ENCODE assay signal across 16 cellular contexts in the genomic region with DNA sequence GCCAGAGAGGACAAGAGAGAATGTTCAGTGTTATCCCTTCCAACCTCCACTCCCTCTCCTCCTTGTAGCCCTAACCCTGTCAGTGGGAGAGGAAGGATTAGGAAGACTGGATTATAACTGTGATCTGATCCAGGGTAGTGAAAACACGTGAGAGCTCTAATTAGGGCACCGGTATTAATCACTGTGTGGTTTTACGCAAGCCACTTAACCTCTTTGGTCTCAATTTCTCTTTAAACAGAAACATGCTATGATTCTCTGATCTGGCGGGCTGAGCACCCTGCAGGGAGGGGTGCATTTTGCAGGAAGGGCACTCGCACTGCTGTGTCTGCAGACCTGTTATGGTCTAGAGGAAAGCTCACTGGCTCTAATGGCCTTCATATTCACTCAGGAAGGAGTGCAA. TPM values are rescaled to one million over a fixed set of nuclear protein-coding genes. Genes with fewer than 3 reads are reported as not detected.
DNase-seq lines count a peak whose midpoint lies in the region; ATAC-seq and TF ChIP-seq lines count a peak whose summit lies in the region.
"Had no signal": no experiment of that assay in that cellular context is flagged by ENCODE, and none has a peak within 500 bp of the region (broad histone marks: within the 10 kb centered on the region; RNA-seq: fewer than 3 reads in every experiment).

No MANE protein-coding gene starts in this region.

- WGBS in H9 (ENCODE audit: extremely low coverage, insufficient read length, low lambda C conversion rate), result no CpG with 5 or more reads among the region's 5 CpGs

- no peak overlapping the region for H3K4me3 ChIP-seq in BLaER1

- H3K4ac ChIP-seq in H9 (ENCODE audit: low read depth, low read length), result no peak overlapping the region

- H4K8ac ChIP-seq in H9 (replicated peaks; ENCODE audit: insufficient read length, low read depth, low read length), result no peak overlapping the region

- no peak overlapping the region for H3K18ac ChIP-seq in H9 (ENCODE audit: insufficient read length, low read depth, low read length)

- no peaks in the 10 kb centered on the region for H3K23me2 ChIP-seq in H9 (ENCODE audit: insufficient read length, low read depth, low read length, poor library complexity, severe bottlenecking)

- H3K27me3 Mint-ChIP-seq in H9 (ENCODE audit: low read depth), result no peaks in the 10 kb centered on the region
- H3K27me3 Mint-ChIP-seq in activated T-helper 17 cell treated with anti-CD3 and anti-CD28 coated beads, Interleukin-2, amount 50 U/mL, for 72 hours, result no peaks in the 10 kb centered on the region
- peaks cover 4% of the 10 kb centered on the region for H3K27me3 Mint-ChIP-seq in neural crest cell (ENCODE audit: low read depth)

- H4K20me1 ChIP-seq in BLaER1, result no peaks in the 10 kb centered on the region
- H4K20me1 ChIP-seq in H9 (ENCODE audit: control insufficient read depth, insufficient read depth, insufficient read length), result no peaks in the 10 kb centered on the region

- no peaks in the 10 kb centered on the region for H3K79me1 ChIP-seq in H9 (ENCODE audit: insufficient read depth, low read depth, low read length, poor library complexity, severe bottlenecking)

- H3K9me3 Mint-ChIP-seq in H9 (no peaks in the 10 kb centered on the region; a peak in 1 of 5 replicates), neural crest cell (no peaks in the 10 kb centered on the region)
- no peaks in the 10 kb centered on the region for H3K9me3 Mint-ChIP-seq in activated T-helper 17 cell treated with anti-CD3 and anti-CD28 coated beads, Interleukin-2, amount 50 U/mL, for 72 hours

- no peak for TF ChIP-seq CTCF in H9 (conservative IDR thresholded peaks at IDR 0.05)
- no peak for TF ChIP-seq CTCF in neural crest cell (conservative IDR thresholded peaks at IDR 0.05)

- H3K36me3 ChIP-seq in BLaER1, result peaks cover 42% of the 10 kb centered on the region

- no peak overlapping the region for H3K14ac ChIP-seq in H9 (ENCODE audit: insufficient read depth, low read length)

- peaks cover 50 to 82% (median 70%) of the 10 kb centered on the region in 3 experiments for H3K36me3 Mint-ChIP-seq in H9 (ENCODE audit: insufficient read depth in 1 of 3, low read depth in 3 of 3)
- H3K36me3 Mint-ChIP-seq in activated T-helper 17 cell treated with anti-CD3 and anti-CD28 coated beads, Interleukin-2, amount 50 U/mL, for 72 hours (ENCODE audit: low read depth), result peaks cover 25% of the 10 kb centered on the region
- peaks cover 40% of the 10 kb centered on the region for H3K36me3 Mint-ChIP-seq in neural crest cell (ENCODE audit: low read depth)

- H3K4me1 Mint-ChIP-seq in H9 (peaks cover 40 to 44% of the 10 kb centered on the region in 2 experiments), neural crest cell (peaks cover 31% of the 10 kb centered on the region)
- H3K4me1 Mint-ChIP-seq in activated T-helper 17 cell treated with anti-CD3 and anti-CD28 coated beads, Interleukin-2, amount 50 U/mL, for 72 hours, result peaks cover 12% of the 10 kb centered on the region

- peak overlapping the region; percentile 16 to 87 (median 75); a peak in 6 of 7 replicates for H3K27ac Mint-ChIP-seq in H9
- peak overlapping the region; percentile 54 for H3K27ac Mint-ChIP-seq in activated T-helper 17 cell treated with anti-CD3 and anti-CD28 coated beads, Interleukin-2, amount 50 U/mL, for 72 hours
- H3K27ac Mint-ChIP-seq in neural crest cell (ENCODE audit: unreplicated experiment), result peak overlapping the region; percentile 13

- H3K4me2 ChIP-seq in BLaER1 (peak overlapping the region; percentile 88), H9 (ENCODE audit: insufficient read depth, insufficient read length, low read length) (no peak overlapping the region)
- H3K4me2 ChIP-seq: SK-N-SH had no signal

- no peaks in the 10 kb centered on the region; the same call in 1 of the 2 replicates for H3K79me2 ChIP-seq in H9 (ENCODE audit: insufficient read depth, low read length)

- no peak overlapping the region for H2AK5ac ChIP-seq in H9 (ENCODE audit: insufficient read length, low read length)

- no peak overlapping the region for H4K5ac ChIP-seq in H9 (ENCODE audit: insufficient read length, low read depth, low read length)

- H3K56ac ChIP-seq in H9 (ENCODE audit: insufficient read length, low read depth, low read length), result no peak overlapping the region

- H3K9me3 ChIP-seq in BLaER1 (no peaks in the 10 kb centered on the region), H9 (ENCODE audit: control insufficient read depth, low read depth, low read length) (no peaks in the 10 kb centered on the region)
- H3K9me3 ChIP-seq: SK-N-SH had no signal

- H2BK20ac ChIP-seq in H9 (ENCODE audit: low read depth, low read length, poor library complexity, severe bottlenecking), result no peak overlapping the region

- H2BK120ac ChIP-seq in H9 (ENCODE audit: low read depth, low read length, poor library complexity, severe bottlenecking), result no peak overlapping the region

- H3K27ac ChIP-seq in BLaER1 (peak overlapping the region; percentile 69), H9 (ENCODE audit: insufficient read length, low read depth, low read length) (no peak overlapping the region)

- peaks cover 49% of the 10 kb centered on the region for H3K4me1 ChIP-seq in BLaER1
- peaks cover 11% of the 10 kb centered on the region; the same call in 1 of the 2 replicates for H3K4me1 ChIP-seq in H9 (ENCODE audit: insufficient read depth, low read length)

- H3T11ph ChIP-seq in H9 (ENCODE audit: low read length), result no peak overlapping the region

- no peak overlapping the region for H4K91ac ChIP-seq in H9 (ENCODE audit: insufficient read length, low read depth, low read length)

- DNase-seq in H9 (no peak), neural crest cell (ENCODE audit: low read depth, low spot score) (no peak), NCI-H1105 (lab: John Stamatoyannopoulos, UW) (no peak)
- DNase-seq in activated CD4-positive, alpha-beta T cell treated with anti-CD3 and anti-CD28 coated beads for 4 hours, result no peak
- DNase-seq: activated CD4-positive, alpha-beta T cell treated with anti-CD3 and anti-CD28 coated beads, Interleukin-2, amount 50 U/mL, for 4 hours; aorta; Calu3; GF-D8; GOT3; NCI-H1930; NCI-H526 treated with DMSO at 0.1 percent for 48 hours; SK-N-SH; substantia nigra had no signal

- H3K4me3 Mint-ChIP-seq in H9 (no peak overlapping the region), neural crest cell (peak overlapping the region; percentile 31)
- H3K4me3 Mint-ChIP-seq in activated T-helper 17 cell treated with anti-CD3 and anti-CD28 coated beads, Interleukin-2, amount 50 U/mL, for 72 hours, result no peak overlapping the region

- no peak overlapping the region for H2AFZ ChIP-seq in H9 (ENCODE audit: low read length)

- ATAC-seq in activated T-helper 17 cell treated with anti-CD3 and anti-CD28 coated beads, Interleukin-2, amount 50 U/mL, for 72 hours (replicated peaks), result peak; percentile 19
- ATAC-seq in HG03565 (IDR thresholded peaks at IDR 0.05; ENCODE audit: unreplicated experiment), result no peak

- no peak overlapping the region for H2BK12ac ChIP-seq in H9 (ENCODE audit: insufficient read length, low read depth, low read length)

- H3K23ac ChIP-seq in H9 (ENCODE audit: insufficient read length, low read depth, low read length), result no peak overlapping the region

- H2BK15ac ChIP-seq in H9 (ENCODE audit: low read depth, low read length), result no peak overlapping the region

- no peak overlapping the region for H2BK5ac ChIP-seq in H9 (ENCODE audit: insufficient read length, low read length)

- peak overlapping the region; percentile 53 for H3K9ac ChIP-seq in BLaER1
- no peak overlapping the region for H3K9ac ChIP-seq in H9 (ENCODE audit: extremely low read depth, insufficient read length, low read length)
- H3K9ac ChIP-seq: SK-N-SH had no signal

- H3K27me3 ChIP-seq in BLaER1, result no peaks in the 10 kb centered on the region
- H3K27me3 ChIP-seq in H9 (ENCODE audit: insufficient read depth, low read length), result no peaks in the 10 kb centered on the region

RNA-seq across cellular contexts. Expression of gene RPL27A, which starts 11.5 kb away (rescaled TPM):
- total RNA-seq in H9 (2021), result 1,150 and 1,152 TPM in 2 replicates
- total RNA-seq in activated T-helper 17 cell treated with anti-CD3 and anti-CD28 coated beads, Interleukin-2, amount 50 U/mL, for 72 hours, result 1,000 to 10,000 TPM; 1,241 to 1,415 TPM
- 711 and 720 TPM in 2 replicates for total RNA-seq in neural crest cell

RNA-seq across cellular contexts. Expression of gene TRIM66, which starts 11.7 kb away (rescaled TPM):
- 2.0 and 2.1 TPM in 2 replicates for total RNA-seq in H9 (2021)
- total RNA-seq in activated T-helper 17 cell treated with anti-CD3 and anti-CD28 coated beads, Interleukin-2, amount 50 U/mL, for 72 hours, result 10 to 100 TPM; 15.2 to 19.9 TPM
- total RNA-seq in neural crest cell, result 6.5 and 10.2 TPM in 2 replicates

Comparison
In these comparisons a context has a peak if more than half of its experiments do, and no peak if none do; other contexts are left out.
1. H3K27ac Mint-ChIP-seq: peak in every context shown above with its lines; median percentile 75 in H9; 54 in activated T-helper 17 cell treated with anti-CD3 and anti-CD28 coated beads, Interleukin-2, amount 50 U/mL, for 72 hours; 13 in neural crest cell.